1 cellular context compared by ENCODE assay signal in genomic region chr9:130349398-130349797, GRCh38.
TF ChIP-seq lines count a peak whose summit lies in the region.

No MANE protein-coding gene starts in this region.

TF ChIP-seq in IMR-90, 13 proteins besides CTCF, POLR2A, EP300 and RAD21:
- no peak for TF ChIP-seq MAFK (IDR thresholded peaks at IDR 0.05; ENCODE audit: low read depth, low read length)
- TF ChIP-seq RFX5 (IDR thresholded peaks at IDR 0.05; ENCODE audit: low read depth, low read length), result no peak
- TF ChIP-seq ELK1 (IDR thresholded peaks at IDR 0.05; ENCODE audit: borderline replicate concordance, low read depth, low read length), result no peak
- no peak for TF ChIP-seq USF2 (IDR thresholded peaks at IDR 0.05; ENCODE audit: low read depth, low read length)
- TF ChIP-seq MAZ (IDR thresholded peaks at IDR 0.05; ENCODE audit: borderline replicate concordance, low read depth, low read length), result no peak
- TF ChIP-seq RCOR1 (IDR thresholded peaks at IDR 0.05; ENCODE audit: insufficient replicate concordance, low read length), result no peak
- TF ChIP-seq BHLHE40 (IDR thresholded peaks at IDR 0.05; ENCODE audit: low read depth, low read length), result no peak
- TF ChIP-seq CEBPB (IDR thresholded peaks at IDR 0.05; ENCODE audit: low read depth, low read length), result no peak
- no peak for TF ChIP-seq CHD1 (IDR thresholded peaks at IDR 0.05; ENCODE audit: low read depth, low read length)
- TF ChIP-seq MXI1 (IDR thresholded peaks at IDR 0.05; ENCODE audit: borderline replicate concordance, low read depth, low read length), result no peak
- TF ChIP-seq NFE2L2 (IDR thresholded peaks at IDR 0.05; ENCODE audit: low read depth, low read length), result no peak
- no peak for TF ChIP-seq FOS (IDR thresholded peaks at IDR 0.05; ENCODE audit: low read depth, low read length)
- TF ChIP-seq SMC3 (IDR thresholded peaks at IDR 0.05; ENCODE audit: low read depth, low read length), result no peak
